In the genomic region with DNA sequence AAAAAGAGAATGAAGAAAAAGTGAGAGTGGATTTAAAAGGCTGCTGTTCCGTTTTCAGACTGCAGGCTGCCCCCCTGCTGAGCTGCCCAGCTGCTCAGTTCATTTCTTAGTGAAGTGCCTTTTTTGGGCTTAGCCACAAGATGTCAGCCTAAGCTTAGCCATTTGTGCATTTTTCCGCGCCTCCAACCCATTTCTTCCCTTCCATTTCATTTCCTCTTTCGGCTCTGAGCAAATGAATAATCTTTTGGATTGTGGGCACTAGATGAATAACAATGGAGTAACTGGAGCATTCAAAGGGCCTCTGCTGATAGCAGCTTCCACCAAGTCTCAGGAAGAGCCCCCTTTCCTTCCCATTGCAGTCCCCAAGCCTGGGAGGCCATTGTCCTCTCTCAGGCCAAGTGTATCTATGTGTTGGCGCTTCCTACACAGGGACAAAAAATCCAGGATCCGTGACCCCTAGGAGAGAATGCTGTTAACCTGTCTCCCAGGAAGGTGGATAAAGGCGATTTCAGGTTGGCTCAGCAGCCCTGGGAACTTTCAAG, we compare ENCODE assay signal across 8 cellular contexts.
DNase-seq lines count a peak whose midpoint lies in the region; ATAC-seq and TF ChIP-seq lines count a peak whose summit lies in the region.

No MANE protein-coding gene starts in this region.

- peaks cover 18% of the 10 kb centered on the region for H3K27me3 ChIP-seq in AG04450 (ENCODE audit: control insufficient read depth, insufficient read depth, low read length)
- no peaks in the 10 kb centered on the region for H3K27me3 ChIP-seq in Loucy (ENCODE audit: insufficient read depth, low read length, poor library complexity, severe bottlenecking)

- no peaks in the 10 kb centered on the region for H3K36me3 Mint-ChIP-seq in stimulated activated memory B cell treated with anti-CD40 and anti-IgM and Interleukin-4, amounts not matched to agents 10 μg/mL and 1 μg/mL and 100 μg/mL, for 72 hours

- CTCF ChIA-PET in AG04450 (lab: Charles Lee) = interaction anchor here (0.8 to 15.9 kb wide), 47 partner anchors 10 to 1432 kb away, joined by 3 to 589 read pairs (median 6); partner anchors contain the start of gene SPTLC3

- H3K4me3 Mint-ChIP-seq in stimulated activated memory B cell treated with anti-CD40 and anti-IgM and Interleukin-4, amounts not matched to agents 10 μg/mL and 1 μg/mL and 100 μg/mL, for 72 hours = no peak overlapping the region

- peak overlapping the region; percentile 3 for H3K9ac ChIP-seq in Loucy (ENCODE audit: low read depth, low read length, poor library complexity, severe bottlenecking)

- H3K4me3 ChIP-seq in AG04450 (ENCODE audit: low read depth, low read length) (no peak overlapping the region), HFF-Myc (replicated peaks; ENCODE audit: low read depth, low read length) (no peak overlapping the region), Loucy (ENCODE audit: low read length, poor library complexity, severe bottlenecking) (peak overlapping the region; percentile 28)

- H3K27ac ChIP-seq in AG04450 (ENCODE audit: low read depth, low read length) = no peak overlapping the region

- no peaks in the 10 kb centered on the region for H3K9me2 ChIP-seq in Loucy (replicated peaks; ENCODE audit: low read depth, low read length)

- peak overlapping the region; percentile 34 for H3K4me2 ChIP-seq in Loucy (ENCODE audit: low read depth, low read length, poor library complexity, severe bottlenecking)

- POLR2A ChIA-PET in AG04450 (lab: Yijun Ruan, JAX) = no interaction called here

- H3K79me2 ChIP-seq in Loucy (ENCODE audit: insufficient read depth, low read length) = no peaks in the 10 kb centered on the region

- no peaks in the 10 kb centered on the region for H3K36me3 ChIP-seq in Loucy (ENCODE audit: insufficient read depth, low read length)

- no peaks in the 10 kb centered on the region for H3F3A ChIP-seq in Loucy (ENCODE audit: low read depth)

- H3K9me3 ChIP-seq in AG04450 (ENCODE audit: control insufficient read depth, insufficient read depth, low read length) (no peaks in the 10 kb centered on the region), Loucy (ENCODE audit: insufficient read depth, low read depth, low read length) (no peaks in the 10 kb centered on the region)

- ATAC-seq in stimulated activated memory B cell treated with anti-CD40 and anti-IgM and Interleukin-4, amounts not matched to agents 10 μg/mL and 1 μg/mL and 100 μg/mL, for 72 hours = peak; percentile 57

- peak; percentile 77 for DNase-seq in AG04450 (ENCODE audit: low read depth, low spot score)
- peak; percentile 57 for DNase-seq in HFF-Myc (ENCODE audit: extremely low read depth, low read depth)
- DNase-seq in RPMI7951 (ENCODE audit: low read depth) = peak; percentile 86
- DNase-seq in cerebellum (ENCODE audit: low spot score) = peak; percentile 82
- peak; percentile 90 for DNase-seq in left kidney (ENCODE audit: low read depth, low spot score)

- H3K4me1 Mint-ChIP-seq in stimulated activated memory B cell treated with anti-CD40 and anti-IgM and Interleukin-4, amounts not matched to agents 10 μg/mL and 1 μg/mL and 100 μg/mL, for 72 hours = peaks cover 5% of the 10 kb centered on the region

- H3K9me3 Mint-ChIP-seq in stimulated activated memory B cell treated with anti-CD40 and anti-IgM and Interleukin-4, amounts not matched to agents 10 μg/mL and 1 μg/mL and 100 μg/mL, for 72 hours = peaks cover 5% of the 10 kb centered on the region

- no peaks in the 10 kb centered on the region for H3K27me3 Mint-ChIP-seq in stimulated activated memory B cell treated with anti-CD40 and anti-IgM and Interleukin-4, amounts not matched to agents 10 μg/mL and 1 μg/mL and 100 μg/mL, for 72 hours

- H4K20me1 ChIP-seq in Loucy (ENCODE audit: insufficient read depth, low read length, poor library complexity, severe bottlenecking) = no peaks in the 10 kb centered on the region

- H3K4me1 ChIP-seq in Loucy (ENCODE audit: insufficient read depth, low read length, poor library complexity, severe bottlenecking) = peaks cover 5% of the 10 kb centered on the region

- no peak overlapping the region for H3K27ac Mint-ChIP-seq in stimulated activated memory B cell treated with anti-CD40 and anti-IgM and Interleukin-4, amounts not matched to agents 10 μg/mL and 1 μg/mL and 100 μg/mL, for 72 hours

- H2AFZ ChIP-seq in Loucy (ENCODE audit: low read length) = peak overlapping the region; percentile 78

- TF ChIP-seq CTCF in AG04450 (IDR thresholded peaks at IDR 0.05; ENCODE audit: low read depth, low read length) (peak; percentile 99), GM12873 (IDR thresholded peaks at IDR 0.05; ENCODE audit: insufficient read depth, low read depth, low read length, missing control alignments) (peak; percentile 77), HFF-Myc (IDR thresholded peaks at IDR 0.05; ENCODE audit: low read depth, low read length, missing control alignments) (peak; percentile 79), Loucy (conservative IDR thresholded peaks at IDR 0.05; ENCODE audit: low read length) (peak; percentile 94)
